26 cellular contexts compared by ENCODE assay signal in genomic region chr4:142718981-142719380, GRCh38.
"Had no signal": no experiment of that assay in that cellular context is flagged by ENCODE, and none has a peak within 500 bp of the region (broad histone marks: within the 10 kb centered on the region; RNA-seq: fewer than 3 reads in every experiment).

No MANE protein-coding gene starts in this region.

- H3K27ac Mint-ChIP-seq: activated B cell treated with CpG ODN at 0.5 μM for 24 hours; activated CD4-positive, alpha-beta T cell treated with anti-CD3 and anti-CD28 coated beads, Interleukin-2, amount 10 ng/mL, durations not matched to agents 24 days and 14 days; activated naive CD4-positive, alpha-beta T cell treated with anti-CD3 and anti-CD28 coated beads, Interleukin-2, amount 50 U/mL, for 72 hours; activated naive CD8-positive, alpha-beta T cell treated with anti-CD3 and anti-CD28 coated beads, Interleukin-2, amount 50 U/mL, for 24 hours; activated T-helper 17 cell treated with anti-CD3 and anti-CD28 coated beads, Interleukin-2, amount 50 U/mL, for 72 hours; brain had no signal

- H3K27me3 Mint-ChIP-seq: activated B cell treated with CpG ODN at 0.5 μM for 24 hours; activated CD4-positive, alpha-beta T cell treated with anti-CD3 and anti-CD28 coated beads, Interleukin-2, amount 10 ng/mL, durations not matched to agents 24 days and 14 days; activated naive CD8-positive, alpha-beta T cell treated with anti-CD3 and anti-CD28 coated beads, Interleukin-2, amount 50 U/mL, for 24 hours; activated T-helper 17 cell treated with anti-CD3 and anti-CD28 coated beads, Interleukin-2, amount 50 U/mL, for 72 hours; brain; T-cell had no signal

- FAIRE-seq: astrocyte, TTC549 had no signal

- ATAC-seq: activated naive CD8-positive, alpha-beta T cell treated with anti-CD3 and anti-CD28 coated beads, Interleukin-2, amount 50 U/mL, for 24 hours had no signal

- H3K4me3 ChIP-seq: cardiac muscle cell, SK-N-MC had no signal

- H3K27me3 ChIP-seq: cardiac muscle cell had no signal

- DNase-seq: activated B cell treated with CpG ODN at 0.5 μM for 24 hours; activated CD4-positive, alpha-beta T cell treated with anti-CD3 and anti-CD28 coated beads for 1 hour; activated CD4-positive, alpha-beta T cell treated with anti-CD3 and anti-CD28 coated beads, Interleukin-2, amount 10 ng/mL, durations not matched to agents 24 days and 14 days; activated CD4-positive, alpha-beta T cell treated with anti-CD3 and anti-CD28 coated beads, Interleukin-2, amount 50 U/mL, for 48 hours; activated gamma-delta T cell; activated naive CD8-positive, alpha-beta T cell treated with anti-CD3 and anti-CD28 coated beads, Interleukin-2, amount 50 U/mL, for 24 hours; activated T-cell treated with anti-CD3 and anti-CD28 coated beads for 4 hours; activated T-cell treated with anti-CD3 and anti-CD28 coated beads, Interleukin-2, amount 50 U/mL, for 48 hours; amniotic stem cell; Karpas-422; NCI-H1105 treated with DMSO at 0.1 percent for 48 hours; NCI-H1436 treated with DMSO at 0.1 percent for 48 hours; NCI-H187; NCI-H2081 treated with DMSO at 0.1 percent for 48 hours; NCI-H446; NCI-H524; T-cell; T-helper 2 cell; T1000 had no signal

- H3K36me3 ChIP-seq: cardiac muscle cell had no signal

- H3K4me3 Mint-ChIP-seq: activated B cell treated with CpG ODN at 0.5 μM for 24 hours; activated CD4-positive, alpha-beta T cell treated with anti-CD3 and anti-CD28 coated beads, Interleukin-2, amount 10 ng/mL, durations not matched to agents 24 days and 14 days; activated naive CD8-positive, alpha-beta T cell treated with anti-CD3 and anti-CD28 coated beads, Interleukin-2, amount 50 U/mL, for 24 hours; brain; T-cell had no signal

- H3K36me3 Mint-ChIP-seq: brain had no signal

- H3K9me3 Mint-ChIP-seq: activated B cell treated with CpG ODN at 0.5 μM for 24 hours, brain had no signal

- H3K27ac ChIP-seq: cardiac muscle cell, SK-N-MC had no signal

- H3K4me1 Mint-ChIP-seq: activated B cell treated with CpG ODN at 0.5 μM for 24 hours, brain had no signal
